1 cellular context compared by ENCODE assay signal in the genomic region with DNA sequence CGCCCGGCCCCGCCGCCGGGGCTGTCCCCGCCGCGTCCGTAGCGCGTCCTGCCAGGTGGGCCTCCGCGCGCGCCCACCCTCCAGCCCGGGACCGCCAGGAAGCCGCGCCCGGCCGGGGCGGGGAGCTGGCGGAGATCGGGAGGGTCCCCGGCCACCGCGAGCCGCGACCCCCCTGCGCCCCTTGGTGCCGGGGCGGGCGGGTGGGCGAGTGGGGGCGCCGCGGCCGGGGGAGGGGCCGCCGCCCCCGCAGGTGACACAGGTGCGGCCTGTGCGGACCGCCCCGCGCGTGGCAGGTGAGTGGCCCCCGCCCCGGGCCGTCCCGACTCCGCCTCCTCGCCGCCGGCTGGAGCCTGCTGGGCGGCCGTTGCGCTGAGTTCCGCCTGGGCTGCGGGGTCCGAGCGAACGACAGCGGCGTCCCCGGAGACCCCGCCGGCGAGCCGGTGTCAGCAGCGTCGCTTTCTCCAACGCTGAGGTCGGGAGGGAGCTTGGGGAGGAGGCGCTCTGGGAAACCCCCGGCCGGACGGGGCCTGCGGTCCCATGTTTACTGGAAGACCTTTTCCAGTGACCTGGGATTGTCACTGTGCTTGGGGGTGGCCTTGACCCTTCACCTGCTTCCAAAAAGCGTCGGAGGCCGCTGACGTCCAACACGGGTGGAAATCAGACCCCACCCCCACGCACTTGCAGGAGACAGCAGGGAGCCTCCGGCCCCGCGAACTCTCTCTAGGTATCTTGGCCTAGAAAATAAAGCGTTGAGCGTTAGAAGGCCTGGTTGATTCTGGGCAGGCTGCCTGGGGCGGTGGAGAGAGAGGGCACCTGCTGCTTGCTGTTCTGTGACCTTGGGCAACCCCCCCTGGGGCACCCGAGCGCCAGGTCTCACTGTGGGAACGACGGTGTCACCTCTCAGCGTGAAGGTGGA.
TF ChIP-seq lines count a peak whose summit lies in the region.

No MANE protein-coding gene starts in this region.

TF ChIP-seq in HepG2, 621 proteins besides CTCF, POLR2A, EP300 and RAD21 (continued from another document and continues in another):
- TF ChIP-seq, protein P1, sequence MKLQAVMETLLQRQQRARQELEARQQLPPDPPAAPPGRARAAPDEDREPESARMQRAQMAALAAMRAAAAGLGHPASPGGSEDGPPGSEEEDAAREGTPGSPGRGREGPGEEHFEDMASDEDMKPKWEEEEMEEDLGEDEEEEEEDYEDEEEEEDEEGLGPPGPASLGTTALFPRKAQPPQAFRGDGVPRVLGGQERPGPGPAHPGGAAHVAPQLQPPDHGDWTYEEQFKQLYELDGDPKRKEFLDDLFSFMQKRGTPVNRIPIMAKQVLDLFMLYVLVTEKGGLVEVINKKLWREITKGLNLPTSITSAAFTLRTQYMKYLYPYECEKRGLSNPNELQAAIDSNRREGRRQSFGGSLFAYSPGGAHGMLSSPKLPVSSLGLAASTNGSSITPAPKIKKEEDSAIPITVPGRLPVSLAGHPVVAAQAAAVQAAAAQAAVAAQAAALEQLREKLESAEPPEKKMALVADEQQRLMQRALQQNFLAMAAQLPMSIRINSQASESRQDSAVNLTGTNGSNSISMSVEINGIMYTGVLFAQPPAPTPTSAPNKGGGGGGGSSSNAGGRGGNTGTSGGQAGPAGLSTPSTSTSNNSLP (IDR thresholded peaks at IDR 0.05; ENCODE audit: low read depth, low read length): no peak
- 0 out of 2 replicates have a peak, but pooled peaks have one; percentile 13 for TF ChIP-seq SIN3A (IDR thresholded peaks at IDR 0.05; ENCODE audit: borderline replicate concordance, low read depth, low read length)
- no peak for TF ChIP-seq GABPA (IDR thresholded peaks at IDR 0.05; ENCODE audit: low read depth, low read length)
- no peak for TF ChIP-seq GABPA (CRISPR knock-in tag; IDR thresholded peaks at IDR 0.05; ENCODE audit: low read depth)
- TF ChIP-seq FOXC1 (CRISPR knock-in tag; IDR thresholded peaks at IDR 0.05; ENCODE audit: borderline replicate concordance): no peak
- TF ChIP-seq, protein P2, sequence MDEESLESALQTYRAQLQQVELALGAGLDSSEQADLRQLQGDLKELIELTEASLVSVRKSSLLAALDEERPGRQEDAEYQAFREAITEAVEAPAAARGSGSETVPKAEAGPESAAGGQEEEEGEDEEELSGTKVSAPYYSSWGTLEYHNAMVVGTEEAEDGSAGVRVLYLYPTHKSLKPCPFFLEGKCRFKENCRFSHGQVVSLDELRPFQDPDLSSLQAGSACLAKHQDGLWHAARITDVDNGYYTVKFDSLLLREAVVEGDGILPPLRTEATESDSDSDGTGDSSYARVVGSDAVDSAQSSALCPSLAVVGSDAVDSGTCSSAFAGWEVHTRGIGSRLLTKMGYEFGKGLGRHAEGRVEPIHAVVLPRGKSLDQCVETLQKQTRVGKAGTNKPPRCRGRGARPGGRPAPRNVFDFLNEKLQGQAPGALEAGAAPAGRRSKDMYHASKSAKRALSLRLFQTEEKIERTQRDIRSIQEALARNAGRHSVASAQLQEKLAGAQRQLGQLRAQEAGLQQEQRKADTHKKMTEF (CRISPR knock-in tag; IDR thresholded peaks at IDR 0.05): peak; percentile 45; the same call in 1 of the 2 replicates
- TF ChIP-seq ZNF598 (CRISPR knock-in tag; IDR thresholded peaks at IDR 0.05; ENCODE audit: borderline replicate concordance): peak; percentile 44; the same call in 1 of the 2 replicates
- TF ChIP-seq AGO2 (optimal IDR thresholded peaks at IDR 0.05; ENCODE audit: low read depth, low read length): peak; percentile 49
- TF ChIP-seq RBM39 (IDR thresholded peaks at IDR 0.05; ENCODE audit: low read depth, low read length, poor library complexity, severe bottlenecking): no peak
- TF ChIP-seq ZNF572 (CRISPR knock-in tag; IDR thresholded peaks at IDR 0.05): no peak
- TF ChIP-seq ISL2 (CRISPR knock-in tag; IDR thresholded peaks at IDR 0.05): 0 out of 2 replicates have a peak, but pooled peaks have one; percentile 22
- no peak for TF ChIP-seq ZNF652 (CRISPR knock-in tag; IDR thresholded peaks at IDR 0.05; ENCODE audit: borderline replicate concordance, low read depth)
- no peak for TF ChIP-seq TAF15 (IDR thresholded peaks at IDR 0.05; ENCODE audit: low read depth, low read length, poor library complexity, severe bottlenecking)
- 0 out of 2 replicates have a peak, but pooled peaks have one; percentile 25 for TF ChIP-seq ZNF557 (CRISPR knock-in tag; IDR thresholded peaks at IDR 0.05)
- TF ChIP-seq, protein P3, sequence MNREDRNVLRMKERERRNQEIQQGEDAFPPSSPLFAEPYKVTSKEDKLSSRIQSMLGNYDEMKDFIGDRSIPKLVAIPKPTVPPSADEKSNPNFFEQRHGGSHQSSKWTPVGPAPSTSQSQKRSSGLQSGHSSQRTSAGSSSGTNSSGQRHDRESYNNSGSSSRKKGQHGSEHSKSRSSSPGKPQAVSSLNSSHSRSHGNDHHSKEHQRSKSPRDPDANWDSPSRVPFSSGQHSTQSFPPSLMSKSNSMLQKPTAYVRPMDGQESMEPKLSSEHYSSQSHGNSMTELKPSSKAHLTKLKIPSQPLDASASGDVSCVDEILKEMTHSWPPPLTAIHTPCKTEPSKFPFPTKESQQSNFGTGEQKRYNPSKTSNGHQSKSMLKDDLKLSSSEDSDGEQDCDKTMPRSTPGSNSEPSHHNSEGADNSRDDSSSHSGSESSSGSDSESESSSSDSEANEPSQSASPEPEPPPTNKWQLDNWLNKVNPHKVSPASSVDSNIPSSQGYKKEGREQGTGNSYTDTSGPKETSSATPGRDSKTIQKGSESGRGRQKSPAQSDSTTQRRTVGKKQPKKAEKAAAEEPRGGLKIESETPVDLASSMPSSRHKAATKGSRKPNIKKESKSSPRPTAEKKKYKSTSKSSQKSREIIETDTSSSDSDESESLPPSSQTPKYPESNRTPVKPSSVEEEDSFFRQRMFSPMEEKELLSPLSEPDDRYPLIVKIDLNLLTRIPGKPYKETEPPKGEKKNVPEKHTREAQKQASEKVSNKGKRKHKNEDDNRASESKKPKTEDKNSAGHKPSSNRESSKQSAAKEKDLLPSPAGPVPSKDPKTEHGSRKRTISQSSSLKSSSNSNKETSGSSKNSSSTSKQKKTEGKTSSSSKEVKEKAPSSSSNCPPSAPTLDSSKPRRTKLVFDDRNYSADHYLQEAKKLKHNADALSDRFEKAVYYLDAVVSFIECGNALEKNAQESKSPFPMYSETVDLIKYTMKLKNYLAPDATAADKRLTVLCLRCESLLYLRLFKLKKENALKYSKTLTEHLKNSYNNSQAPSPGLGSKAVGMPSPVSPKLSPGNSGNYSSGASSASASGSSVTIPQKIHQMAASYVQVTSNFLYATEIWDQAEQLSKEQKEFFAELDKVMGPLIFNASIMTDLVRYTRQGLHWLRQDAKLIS (CRISPR knock-in tag; IDR thresholded peaks at IDR 0.05): 0 out of 2 replicates have a peak, but pooled peaks have one; percentile 40
- TF ChIP-seq GATAD2A (CRISPR knock-in tag; IDR thresholded peaks at IDR 0.05): no peak
- TF ChIP-seq BRCA1 (CRISPR knock-in tag; IDR thresholded peaks at IDR 0.05): no peak
- no peak for TF ChIP-seq HOXA7 (CRISPR knock-in tag; IDR thresholded peaks at IDR 0.05)
- TF ChIP-seq ZNF431 (CRISPR knock-in tag; IDR thresholded peaks at IDR 0.05; ENCODE audit: borderline replicate concordance, low read depth): no peak
- TF ChIP-seq KLF13 (CRISPR knock-in tag; IDR thresholded peaks at IDR 0.05): no peak
- TF ChIP-seq, protein P4, sequence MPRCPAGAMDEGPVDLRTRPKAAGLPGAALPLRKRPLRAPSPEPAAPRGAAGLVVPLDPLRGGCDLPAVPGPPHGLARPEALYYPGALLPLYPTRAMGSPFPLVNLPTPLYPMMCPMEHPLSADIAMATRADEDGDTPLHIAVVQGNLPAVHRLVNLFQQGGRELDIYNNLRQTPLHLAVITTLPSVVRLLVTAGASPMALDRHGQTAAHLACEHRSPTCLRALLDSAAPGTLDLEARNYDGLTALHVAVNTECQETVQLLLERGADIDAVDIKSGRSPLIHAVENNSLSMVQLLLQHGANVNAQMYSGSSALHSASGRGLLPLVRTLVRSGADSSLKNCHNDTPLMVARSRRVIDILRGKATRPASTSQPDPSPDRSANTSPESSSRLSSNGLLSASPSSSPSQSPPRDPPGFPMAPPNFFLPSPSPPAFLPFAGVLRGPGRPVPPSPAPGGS (CRISPR knock-in tag; IDR thresholded peaks at IDR 0.05): peak; percentile 66
- no peak for TF ChIP-seq ZNF256 (CRISPR knock-in tag; conservative IDR thresholded peaks at IDR 0.05)
- TF ChIP-seq, protein P5, sequence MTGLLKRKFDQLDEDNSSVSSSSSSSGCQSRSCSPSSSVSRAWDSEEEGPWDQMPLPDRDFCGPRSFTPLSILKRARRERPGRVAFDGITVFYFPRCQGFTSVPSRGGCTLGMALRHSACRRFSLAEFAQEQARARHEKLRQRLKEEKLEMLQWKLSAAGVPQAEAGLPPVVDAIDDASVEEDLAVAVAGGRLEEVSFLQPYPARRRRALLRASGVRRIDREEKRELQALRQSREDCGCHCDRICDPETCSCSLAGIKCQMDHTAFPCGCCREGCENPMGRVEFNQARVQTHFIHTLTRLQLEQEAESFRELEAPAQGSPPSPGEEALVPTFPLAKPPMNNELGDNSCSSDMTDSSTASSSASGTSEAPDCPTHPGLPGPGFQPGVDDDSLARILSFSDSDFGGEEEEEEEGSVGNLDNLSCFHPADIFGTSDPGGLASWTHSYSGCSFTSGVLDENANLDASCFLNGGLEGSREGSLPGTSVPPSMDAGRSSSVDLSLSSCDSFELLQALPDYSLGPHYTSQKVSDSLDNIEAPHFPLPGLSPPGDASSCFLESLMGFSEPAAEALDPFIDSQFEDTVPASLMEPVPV (CRISPR knock-in tag; IDR thresholded peaks at IDR 0.05): no peak; the same call in 1 of the 2 replicates
- TF ChIP-seq, protein P6, sequence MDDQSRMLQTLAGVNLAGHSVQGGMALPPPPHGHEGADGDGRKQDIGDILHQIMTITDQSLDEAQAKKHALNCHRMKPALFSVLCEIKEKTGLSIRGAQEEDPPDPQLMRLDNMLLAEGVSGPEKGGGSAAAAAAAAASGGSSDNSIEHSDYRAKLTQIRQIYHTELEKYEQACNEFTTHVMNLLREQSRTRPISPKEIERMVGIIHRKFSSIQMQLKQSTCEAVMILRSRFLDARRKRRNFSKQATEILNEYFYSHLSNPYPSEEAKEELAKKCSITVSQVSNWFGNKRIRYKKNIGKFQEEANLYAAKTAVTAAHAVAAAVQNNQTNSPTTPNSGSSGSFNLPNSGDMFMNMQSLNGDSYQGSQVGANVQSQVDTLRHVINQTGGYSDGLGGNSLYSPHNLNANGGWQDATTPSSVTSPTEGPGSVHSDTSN (CRISPR knock-in tag; IDR thresholded peaks at IDR 0.05; ENCODE audit: borderline replicate concordance): no peak; the same call in 1 of the 2 replicates
- TF ChIP-seq SIX4 (CRISPR knock-in tag; IDR thresholded peaks at IDR 0.05): no peak
- TF ChIP-seq PTBP1 (IDR thresholded peaks at IDR 0.05; ENCODE audit: low read depth, low read length, poor library complexity, severe bottlenecking): no peak
- TF ChIP-seq HDAC2 (CRISPR knock-in tag; IDR thresholded peaks at IDR 0.05): peak; percentile 18; the same call in 1 of the 2 replicates
- TF ChIP-seq RBAK (CRISPR knock-in tag; IDR thresholded peaks at IDR 0.05): no peak
- no peak for TF ChIP-seq EHMT2 (IDR thresholded peaks at IDR 0.05; ENCODE audit: borderline replicate concordance, low read depth, low read length)
- TF ChIP-seq RBM22 (optimal IDR thresholded peaks at IDR 0.05; ENCODE audit: low read length): no peak
- TF ChIP-seq NR3C1 (CRISPR knock-in tag; IDR thresholded peaks at IDR 0.05): no peak
- 0 out of 2 replicates have a peak, but pooled peaks have one; percentile 47 for TF ChIP-seq ZIK1 (CRISPR knock-in tag; IDR thresholded peaks at IDR 0.05; ENCODE audit: borderline replicate concordance, low read depth)
- TF ChIP-seq, protein P7, sequence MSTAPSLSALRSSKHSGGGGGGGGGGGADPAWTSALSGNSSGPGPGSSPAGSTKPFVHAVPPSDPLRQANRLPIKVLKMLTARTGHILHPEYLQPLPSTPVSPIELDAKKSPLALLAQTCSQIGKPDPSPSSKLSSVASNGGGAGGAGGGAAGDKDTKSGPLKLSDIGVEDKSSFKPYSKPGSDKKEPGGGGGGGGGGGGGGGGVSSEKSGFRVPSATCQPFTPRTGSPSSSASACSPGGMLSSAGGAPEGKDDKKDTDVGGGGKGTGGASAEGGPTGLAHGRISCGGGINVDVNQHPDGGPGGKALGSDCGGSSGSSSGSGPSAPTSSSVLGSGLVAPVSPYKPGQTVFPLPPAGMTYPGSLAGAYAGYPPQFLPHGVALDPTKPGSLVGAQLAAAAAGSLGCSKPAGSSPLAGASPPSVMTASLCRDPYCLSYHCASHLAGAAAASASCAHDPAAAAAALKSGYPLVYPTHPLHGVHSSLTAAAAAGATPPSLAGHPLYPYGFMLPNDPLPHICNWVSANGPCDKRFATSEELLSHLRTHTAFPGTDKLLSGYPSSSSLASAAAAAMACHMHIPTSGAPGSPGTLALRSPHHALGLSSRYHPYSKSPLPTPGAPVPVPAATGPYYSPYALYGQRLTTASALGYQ (CRISPR knock-in tag; IDR thresholded peaks at IDR 0.05): no peak
- TF ChIP-seq NFE2L1 (CRISPR knock-in tag; IDR thresholded peaks at IDR 0.05; ENCODE audit: borderline replicate concordance): no peak
- no peak for TF ChIP-seq SETDB1 (CRISPR knock-in tag; IDR thresholded peaks at IDR 0.05; ENCODE audit: borderline replicate concordance)
- no peak for TF ChIP-seq BRD4 (CRISPR knock-in tag; IDR thresholded peaks at IDR 0.05)
- no peak for TF ChIP-seq SMYD3 (CRISPR knock-in tag; IDR thresholded peaks at IDR 0.05)
- no peak for TF ChIP-seq JARID2 (CRISPR knock-in tag; IDR thresholded peaks at IDR 0.05; ENCODE audit: insufficient replicate concordance)
- TF ChIP-seq, protein P8, sequence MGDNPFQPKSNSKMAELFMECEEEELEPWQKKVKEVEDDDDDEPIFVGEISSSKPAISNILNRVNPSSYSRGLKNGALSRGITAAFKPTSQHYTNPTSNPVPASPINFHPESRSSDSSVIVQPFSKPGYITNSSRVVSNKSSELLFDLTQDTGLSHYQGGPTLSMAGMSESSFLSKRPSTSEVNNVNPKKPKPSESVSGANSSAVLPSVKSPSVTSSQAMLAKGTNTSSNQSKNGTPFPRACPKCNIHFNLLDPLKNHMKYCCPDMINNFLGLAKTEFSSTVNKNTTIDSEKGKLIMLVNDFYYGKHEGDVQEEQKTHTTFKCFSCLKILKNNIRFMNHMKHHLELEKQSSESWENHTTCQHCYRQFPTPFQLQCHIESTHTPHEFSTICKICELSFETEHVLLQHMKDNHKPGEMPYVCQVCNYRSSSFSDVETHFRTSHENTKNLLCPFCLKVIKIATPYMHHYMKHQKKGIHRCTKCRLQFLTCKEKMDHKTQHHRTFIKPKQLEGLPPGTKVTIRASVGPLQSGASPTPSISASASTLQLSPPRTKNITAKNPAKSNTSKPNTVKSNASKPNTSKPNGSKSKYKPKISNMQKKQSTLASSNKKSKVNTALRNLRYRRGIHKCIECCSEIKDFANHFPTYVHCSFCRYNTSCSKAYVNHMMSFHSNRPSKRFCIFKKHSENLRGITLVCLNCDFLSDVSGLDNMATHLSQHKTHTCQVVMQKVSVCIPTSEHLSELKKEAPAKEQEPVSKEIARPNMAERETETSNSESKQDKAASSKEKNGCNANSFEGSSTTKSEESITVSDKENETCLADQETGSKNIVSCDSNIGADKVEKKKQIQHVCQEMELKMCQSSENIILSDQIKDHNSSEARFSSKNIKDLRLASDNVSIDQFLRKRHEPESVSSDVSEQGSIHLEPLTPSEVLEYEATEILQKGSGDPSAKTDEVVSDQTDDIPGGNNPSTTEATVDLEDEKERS (CRISPR knock-in tag; IDR thresholded peaks at IDR 0.05): no peak
